1 cellular context compared by ENCODE assay signal in genomic region chr6:73455865-73456629, GRCh38.
TF ChIP-seq lines count a peak whose summit lies in the region.

No MANE protein-coding gene starts in this region.

TF ChIP-seq in HepG2, 621 proteins besides CTCF, POLR2A, EP300 and RAD21:
- TF ChIP-seq CEBPG (CRISPR knock-in tag; IDR thresholded peaks at IDR 0.05), result peak; percentile 91
- TF ChIP-seq GATAD2A (CRISPR knock-in tag; IDR thresholded peaks at IDR 0.05), result peak; percentile 65
- TF ChIP-seq TAF1 (CRISPR knock-in tag; IDR thresholded peaks at IDR 0.05), result no peak
- no peak for TF ChIP-seq ZNF547 (CRISPR knock-in tag; IDR thresholded peaks at IDR 0.05)
- TF ChIP-seq ZFYVE20 (CRISPR knock-in tag; IDR thresholded peaks at IDR 0.05; ENCODE audit: borderline replicate concordance, low read depth), result no peak
- no peak for TF ChIP-seq ZNF33B (CRISPR knock-in tag; IDR thresholded peaks at IDR 0.05)
- TF ChIP-seq SAP130 (CRISPR knock-in tag; IDR thresholded peaks at IDR 0.05; ENCODE audit: low read depth), result 0 out of 2 replicates have a peak, but pooled peaks have one; percentile 11
- TF ChIP-seq ATF7 (IDR thresholded peaks at IDR 0.05), result peak; percentile 30; the same call in 1 of the 2 replicates
- TF ChIP-seq ATF7 (CRISPR knock-in tag; IDR thresholded peaks at IDR 0.05), result no peak
- TF ChIP-seq MAFK (conservative IDR thresholded peaks at IDR 0.05 in 1 of 2, IDR thresholded peaks at IDR 0.05 in 1 of 2; ENCODE audit: low read length in 2 of 2), result 0 out of 4 replicates have a peak, but pooled peaks of 1 of the 2 experiments have one; percentile 3
- no peak for TF ChIP-seq CREB1 (IDR thresholded peaks at IDR 0.05)
- TF ChIP-seq CREB1 (CRISPR knock-in tag; IDR thresholded peaks at IDR 0.05), result peak; percentile 52
- TF ChIP-seq SOX6 (IDR thresholded peaks at IDR 0.05), result no peak
- peak; percentile 26; the same call in 1 of the 2 replicates for TF ChIP-seq SOX6 (CRISPR knock-in tag; IDR thresholded peaks at IDR 0.05)
- TF ChIP-seq, protein P1, sequence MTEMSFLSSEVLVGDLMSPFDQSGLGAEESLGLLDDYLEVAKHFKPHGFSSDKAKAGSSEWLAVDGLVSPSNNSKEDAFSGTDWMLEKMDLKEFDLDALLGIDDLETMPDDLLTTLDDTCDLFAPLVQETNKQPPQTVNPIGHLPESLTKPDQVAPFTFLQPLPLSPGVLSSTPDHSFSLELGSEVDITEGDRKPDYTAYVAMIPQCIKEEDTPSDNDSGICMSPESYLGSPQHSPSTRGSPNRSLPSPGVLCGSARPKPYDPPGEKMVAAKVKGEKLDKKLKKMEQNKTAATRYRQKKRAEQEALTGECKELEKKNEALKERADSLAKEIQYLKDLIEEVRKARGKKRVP (CRISPR knock-in tag; IDR thresholded peaks at IDR 0.05), result peak in 1 of 2 experiments; percentile 96; a peak in 2 of 4 replicates
- peak; percentile 95 for TF ChIP-seq CEBPB (IDR thresholded peaks at IDR 0.05; ENCODE audit: borderline replicate concordance, low read depth, low read length)
- TF ChIP-seq HNF4A (CRISPR knock-in tag; IDR thresholded peaks at IDR 0.05), result 0 out of 2 replicates have a peak, but pooled peaks have one; percentile 17
- TF ChIP-seq ZNF543 (CRISPR knock-in tag; IDR thresholded peaks at IDR 0.05), result no peak
- TF ChIP-seq FOXA3 (CRISPR knock-in tag; IDR thresholded peaks at IDR 0.05), result peak; percentile 34
- TF ChIP-seq ZNF12 (CRISPR knock-in tag; IDR thresholded peaks at IDR 0.05), result 0 out of 2 replicates have a peak, but pooled peaks have one; percentile 36
- TF ChIP-seq HNRNPL (IDR thresholded peaks at IDR 0.05; ENCODE audit: low read depth, low read length), result no peak
- TF ChIP-seq ZNF710 (CRISPR knock-in tag; IDR thresholded peaks at IDR 0.05; ENCODE audit: borderline replicate concordance), result no peak
- TF ChIP-seq CREM (IDR thresholded peaks at IDR 0.05), result 0 out of 2 replicates have a peak, but pooled peaks have one; percentile 6
- no peak for TF ChIP-seq CREM (CRISPR knock-in tag; IDR thresholded peaks at IDR 0.05)
- TF ChIP-seq SOX13 (IDR thresholded peaks at IDR 0.05), result no peak
- TF ChIP-seq SOX13 (CRISPR knock-in tag; conservative IDR thresholded peaks at IDR 0.05 in 1 of 2, IDR thresholded peaks at IDR 0.05 in 1 of 2), result peak in 1 of 2 experiments; percentile 44; a peak in 1 of 4 replicates
